Comparison of ENCODE assay signal across 8 cellular contexts in genomic region chr10:96374985-96375830, GRCh38. TPM values are rescaled to one million over a fixed set of nuclear protein-coding genes. Genes with fewer than 3 reads are reported as not detected.
DNase-seq lines count a peak whose midpoint lies in the region; ATAC-seq and TF ChIP-seq lines count a peak whose summit lies in the region.

No MANE protein-coding gene starts in this region.

- H3K4me2 ChIP-seq in KMS-11, result peak overlapping the region; percentile 62

- no peaks in the 10 kb centered on the region for H3K79me2 ChIP-seq in KMS-11 (ENCODE audit: insufficient read depth, low read depth)

- no peaks in the 10 kb centered on the region for H3K36me3 Mint-ChIP-seq in neural crest cell (ENCODE audit: low read depth)

- no peak overlapping the region for H3K27ac ChIP-seq in KMS-11

- H4K20me1 ChIP-seq in KMS-11 (ENCODE audit: insufficient read depth), result no peaks in the 10 kb centered on the region

- TF ChIP-seq CTCF in KMS-11 (conservative IDR thresholded peaks at IDR 0.05; ENCODE audit: low read depth, low read length), result peak; percentile 86
- peak; percentile 96 for TF ChIP-seq CTCF in fibroblast of villous mesenchyme (IDR thresholded peaks at IDR 0.05; ENCODE audit: insufficient read depth, low read depth, low read length)
- peak; percentile 98 for TF ChIP-seq CTCF in neural crest cell (conservative IDR thresholded peaks at IDR 0.05)

- peaks cover 9% of the 10 kb centered on the region for H3K27me3 Mint-ChIP-seq in neural crest cell (ENCODE audit: low read depth)
- H3K27me3 Mint-ChIP-seq in stimulated activated naive CD8-positive, alpha-beta T cell treated with anti-CD3 and anti-CD28 coated beads, Interleukin-15, amount 100 ng/mL, for 72 hours, result peaks cover 23% of the 10 kb centered on the region

- ATAC-seq in GM21576 (IDR thresholded peaks at IDR 0.05; ENCODE audit: unreplicated experiment), result peak; percentile 70
- ATAC-seq in stimulated activated naive CD8-positive, alpha-beta T cell treated with anti-CD3 and anti-CD28 coated beads, Interleukin-15, amount 100 ng/mL, for 72 hours, result peak; percentile 80

- peaks cover 15% of the 10 kb centered on the region for H3K4me1 ChIP-seq in KMS-11 (ENCODE audit: low read depth, poor library complexity, severe bottlenecking)

- H2AFZ ChIP-seq in KMS-11 (ENCODE audit: low read depth), result peak overlapping the region; percentile 99

- peaks cover 23% of the 10 kb centered on the region for H3K4me1 Mint-ChIP-seq in neural crest cell
- peaks cover 23% of the 10 kb centered on the region for H3K4me1 Mint-ChIP-seq in stimulated activated naive CD8-positive, alpha-beta T cell treated with anti-CD3 and anti-CD28 coated beads, Interleukin-15, amount 100 ng/mL, for 72 hours

- peak; percentile 82 for DNase-seq in DMS153 (lab: John Stamatoyannopoulos, UW)
- DNase-seq in RPMI8226, result peak; percentile 82
- peak; percentile 42 for DNase-seq in activated T-helper 9 cell treated with anti-CD3 and anti-CD28 coated beads, Interleukin-2, amount 50 U/mL, for 16 hours (ENCODE audit: low read depth)
- DNase-seq in fibroblast of villous mesenchyme (ENCODE audit: low read depth), result peak; percentile 86
- DNase-seq in neural crest cell (ENCODE audit: low read depth, low spot score), result peak; percentile 97
- peak; percentile 74 to 77 for DNase-seq in stimulated activated naive CD8-positive, alpha-beta T cell treated with anti-CD3 and anti-CD28 coated beads, Interleukin-15, amount 100 ng/mL, for 72 hours

- no peaks in the 10 kb centered on the region for H3K36me3 ChIP-seq in KMS-11 (ENCODE audit: insufficient read depth)

- no peak overlapping the region for H3K4me3 ChIP-seq in KMS-11 (IDR thresholded peaks at IDR 0.05; ENCODE audit: insufficient read depth, low read depth, low read length)
- H3K4me3 ChIP-seq in fibroblast of villous mesenchyme (ENCODE audit: low read depth, low read length), result peak overlapping the region; percentile 33

- H3K27ac Mint-ChIP-seq in neural crest cell (ENCODE audit: unreplicated experiment), result no peak overlapping the region
- H3K27ac Mint-ChIP-seq in stimulated activated naive CD8-positive, alpha-beta T cell treated with anti-CD3 and anti-CD28 coated beads, Interleukin-15, amount 100 ng/mL, for 72 hours, result no peak overlapping the region

- peak overlapping the region; percentile 83 for H3K4me3 Mint-ChIP-seq in neural crest cell
- H3K4me3 Mint-ChIP-seq in stimulated activated naive CD8-positive, alpha-beta T cell treated with anti-CD3 and anti-CD28 coated beads, Interleukin-15, amount 100 ng/mL, for 72 hours, result peak overlapping the region; percentile 76 to 85

- H3K9me3 Mint-ChIP-seq in neural crest cell, result no peaks in the 10 kb centered on the region
- H3K9me3 Mint-ChIP-seq in stimulated activated naive CD8-positive, alpha-beta T cell treated with anti-CD3 and anti-CD28 coated beads, Interleukin-15, amount 100 ng/mL, for 72 hours, result no peaks in the 10 kb centered on the region

- peak overlapping the region; percentile 35; the same call in 1 of the 2 replicates for H3K9ac ChIP-seq in KMS-11

- H3K27me3 ChIP-seq in KMS-11 (ENCODE audit: insufficient read depth, low read depth), result no peaks in the 10 kb centered on the region

RNA-seq across cellular contexts. Expression of gene OPALIN, which starts 16.4 kb away (rescaled TPM):
- total RNA-seq in fibroblast of villous mesenchyme, result not detected in 2 replicates
- not detected in 2 replicates for total RNA-seq in neural crest cell

Comparison
In these comparisons a context has a peak if more than half of its experiments do, and no peak if none do; other contexts are left out.
1. DNase-seq: peak in every context shown above with its lines; median percentile 97 in neural crest cell; 86 in fibroblast of villous mesenchyme; 82 in DMS153; 82 in RPMI8226; 76 in stimulated activated naive CD8-positive, alpha-beta T cell treated with anti-CD3 and anti-CD28 coated beads, Interleukin-15, amount 100 ng/mL, for 72 hours; 42 in activated T-helper 9 cell treated with anti-CD3 and anti-CD28 coated beads, Interleukin-2, amount 50 U/mL, for 16 hours.